12 cellular contexts compared by ENCODE assay signal in the genomic region with DNA sequence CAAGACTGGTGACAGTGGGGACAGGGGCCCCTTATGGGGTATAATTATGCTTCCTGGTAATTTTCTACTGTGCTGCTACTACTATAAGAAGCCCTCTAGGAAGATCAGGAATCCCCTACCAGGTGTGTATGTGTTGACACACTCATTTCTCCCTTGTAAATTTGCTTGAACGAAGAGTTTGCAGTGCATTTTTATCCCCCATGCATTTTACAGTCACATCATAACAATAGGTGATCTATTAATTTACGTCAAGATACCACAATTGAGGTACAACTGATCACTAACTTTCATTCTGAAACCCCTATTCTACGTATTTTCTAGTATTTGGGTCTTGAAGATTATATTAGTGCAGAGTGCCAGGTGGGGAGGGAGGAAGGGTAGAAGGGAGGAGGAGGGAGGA.
DNase-seq lines count a peak whose midpoint lies in the region; ATAC-seq and TF ChIP-seq lines count a peak whose summit lies in the region.
"Had no signal": no experiment of that assay in that cellular context is flagged by ENCODE, and none has a peak within 500 bp of the region (broad histone marks: within the 10 kb centered on the region; RNA-seq: fewer than 3 reads in every experiment).

No MANE protein-coding gene starts in this region.

- peak; percentile 18 for DNase-seq in GM10248 (ENCODE audit: extremely low spot score)
- no peak for DNase-seq in activated CD4-positive, alpha-beta T cell treated with anti-CD3 and anti-CD28 coated beads for 48 hours
- no peak for DNase-seq in RKO (ENCODE audit: low spot score)
- no peak for DNase-seq in stimulated activated CD4-positive, alpha-beta T cell treated with anti-CD3 and anti-CD28 coated beads, Interleukin-4, amount 100 ng/mL, for 4 hours
- DNase-seq in SK-N-DZ (ENCODE audit: low spot score): no peak
- DNase-seq: CD4-positive, alpha-beta memory T cell; kidney glomerular epithelial cell; OCI-M1 had no signal

- CTCF ChIA-PET in GM10248 (lab: Yijun Ruan, JAX): interaction anchor here (1.4 to 2.5 kb wide), 2 partner anchors 13 to 22 kb away, joined by 3 to 12 read pairs; no protein-coding TSS in a partner anchor

- POLR2A ChIA-PET in GM10248 (lab: Yijun Ruan, JAX): interaction anchor here (0.6 kb wide), 1 partner anchor 112 kb away, joined by 3 read pairs; no protein-coding TSS in a partner anchor

- no peak for TF ChIP-seq CTCF in GM10248 (IDR thresholded peaks at IDR 0.05; ENCODE audit: control extremely low read depth, extremely low read depth, low read depth, missing control alignments)

- ATAC-seq in GM19395 (IDR thresholded peaks at IDR 0.05; ENCODE audit: unreplicated experiment) (peak; percentile 68), HG02642 (IDR thresholded peaks at IDR 0.05; ENCODE audit: poor library complexity, unreplicated experiment) (peak; percentile 67), HG03280 (IDR thresholded peaks at IDR 0.05; ENCODE audit: unreplicated experiment) (peak; percentile 44)
- ATAC-seq: A549 had no signal
